ENCODE assay signal across 24 cellular contexts in genomic region chr17:46741122-46741725, GRCh38.
DNase-seq lines count a peak whose midpoint lies in the region; ATAC-seq and TF ChIP-seq lines count a peak whose summit lies in the region.
"Had no signal": no experiment of that assay in that cellular context is flagged by ENCODE, and none has a peak within 500 bp of the region (broad histone marks: within the 10 kb centered on the region; RNA-seq: fewer than 3 reads in every experiment).

No MANE protein-coding gene starts in this region.

- no peak overlapping the region for H3K4me3 ChIP-seq in HEK293 (ENCODE audit: low read depth, low read length)
- peak overlapping the region; percentile 52; the same call in 1 of the 2 replicates for H3K4me3 ChIP-seq in SK-N-MC
- H3K4me3 ChIP-seq in esophagus squamous epithelium: no peak overlapping the region
- H3K4me3 ChIP-seq: BLaER1, MG63, Peyer's patch, SJCRH30 had no signal

- no peaks in the 10 kb centered on the region for H3K27me3 Mint-ChIP-seq in osteocyte (ENCODE audit: unreplicated experiment)
- H3K27me3 Mint-ChIP-seq: CD4-positive, alpha-beta T cell had no signal

- no peak overlapping the region for H3K4me3 Mint-ChIP-seq in osteocyte (ENCODE audit: unreplicated experiment)
- H3K4me3 Mint-ChIP-seq: CD4-positive, alpha-beta T cell had no signal

- no peak overlapping the region for H3K27ac Mint-ChIP-seq in osteocyte (ENCODE audit: unreplicated experiment)
- H3K27ac Mint-ChIP-seq: CD4-positive, alpha-beta T cell had no signal

- H3K4me1 ChIP-seq in HEK293 (ENCODE audit: control insufficient read depth, insufficient read depth, low read length): peaks cover 5% of the 10 kb centered on the region
- peaks cover 0 to 9% (median 0%) of the 10 kb centered on the region in 3 donors for H3K4me1 ChIP-seq in esophagus squamous epithelium
- H3K4me1 ChIP-seq: Peyer's patch had no signal

- TF ChIP-seq POLR2A in esophagus squamous epithelium (IDR thresholded peaks at IDR 0.05): no peak

- POLR2A ChIA-PET in HEK293 (lab: Yijun Ruan, JAX): no interaction called here

- CTCF ChIA-PET in HEK293 (lab: Yijun Ruan, JAX): interaction anchor here (1.3 kb wide), 1 partner anchor 94 kb away, joined by 3 read pairs; no protein-coding TSS in a partner anchor

- intact Hi-C loops in esophagus squamous epithelium (cut with DNase I): no loop called here

- H3K4me1 Mint-ChIP-seq in osteocyte (ENCODE audit: unreplicated experiment): peaks cover 24% of the 10 kb centered on the region

- H3K27me3 ChIP-seq in esophagus squamous epithelium: no peaks in the 10 kb centered on the region
- H3K27me3 ChIP-seq: BLaER1, MG63, Peyer's patch, SJCRH30 had no signal

- no peaks in the 10 kb centered on the region for H3K36me3 Mint-ChIP-seq in osteocyte (ENCODE audit: unreplicated experiment)

- H3K9me3 ChIP-seq in HEK293 (ENCODE audit: control insufficient read depth, insufficient read depth, low read depth, low read length) (no peaks in the 10 kb centered on the region), SK-N-MC (ENCODE audit: low read depth, low read length) (no peaks in the 10 kb centered on the region), esophagus squamous epithelium (no peaks in the 10 kb centered on the region)
- H3K9me3 ChIP-seq: BLaER1, MG63, Peyer's patch, SJCRH30 had no signal

- no peak for ATAC-seq in HG03457 (IDR thresholded peaks at IDR 0.05; ENCODE audit: unreplicated experiment)
- ATAC-seq: HCT116 had no signal

- no peak overlapping the region for H3K27ac ChIP-seq in HEK293 (ENCODE audit: extremely low read depth, low read depth, low read length)
- H3K27ac ChIP-seq in SK-N-MC: peak overlapping the region; percentile 81
- no peak overlapping the region for H3K27ac ChIP-seq in esophagus squamous epithelium
- H3K27ac ChIP-seq: BLaER1, SJCRH30 had no signal

- no peaks in the 10 kb centered on the region for H3K9me3 Mint-ChIP-seq in osteocyte (ENCODE audit: unreplicated experiment)
- H3K9me3 Mint-ChIP-seq: CD4-positive, alpha-beta T cell had no signal

- H3K36me3 ChIP-seq in HEK293 (ENCODE audit: control insufficient read depth in 2 of 2, insufficient read depth in 1 of 2, low read length in 2 of 2) (no peaks in the 10 kb centered on the region), SK-N-MC (ENCODE audit: insufficient read depth, low read length) (no peaks in the 10 kb centered on the region), esophagus squamous epithelium (peaks cover 0 to 18% (median 0%) of the 10 kb centered on the region in 3 donors)
- H3K36me3 ChIP-seq: MG63, SJCRH30 had no signal

- DNase-seq in SK-N-MC (ENCODE audit: low read depth, low spot score) (peak; percentile 81), foreskin melanocyte (peak; percentile 28), AG08395 (ENCODE audit: low spot score) (no peak), esophagus squamous epithelium (lab: John Stamatoyannopoulos, UW) (no peak), osteocyte (ENCODE audit: extremely low spot score, unreplicated experiment) (no peak)
- DNase-seq: CD4-positive, alpha-beta T cell; COR-L47; DMS79 treated with DMSO at 0.1 percent for 48 hours; GOT3; Kasumi-1; MG63; NCI-H1417; NCI-H1694 treated with DMSO at 0.1 percent for 48 hours; NCI-H2081 treated with DMSO at 0.1 percent for 48 hours; NCI-H2171 treated with DMSO at 0.1 percent for 48 hours; NCI-H524 treated with DMSO at 0.1 percent for 48 hours; NCI-H82; SJCRH30; SW 1271 had no signal

- TF ChIP-seq CTCF in HEK293 (tag by site-specific recombination; IDR thresholded peaks at IDR 0.05) (no peak), esophagus squamous epithelium (IDR thresholded peaks at IDR 0.05) (no peak), osteocyte (IDR thresholded peaks at IDR 0.05) (no peak)

- WGBS in esophagus squamous epithelium, 2 donors: 57 to 63% methylated on average over 2 of the region's 2 CpGs

- H3K9ac ChIP-seq in SK-N-MC (ENCODE audit: insufficient read length): peak overlapping the region; percentile 28
- H3K9ac ChIP-seq: BLaER1 had no signal

TF ChIP-seq in HEK293, 187 proteins besides CTCF, POLR2A, EP300 and RAD21:
- TF ChIP-seq ZNF639 (tag by site-specific recombination; IDR thresholded peaks at IDR 0.05) (no peak), ZNF202 (tag by site-specific recombination; IDR thresholded peaks at IDR 0.05; ENCODE audit: borderline replicate concordance) (no peak), PRDM10 (tag by site-specific recombination; IDR thresholded peaks at IDR 0.05) (peak; percentile 88), ZNF747 (tag by site-specific recombination; IDR thresholded peaks at IDR 0.05) (no peak), ZNF529 (tag by site-specific recombination; IDR thresholded peaks at IDR 0.05; ENCODE audit: insufficient replicate concordance) (no peak), HOXD13 (CRISPR knock-in tag; IDR thresholded peaks at IDR 0.05; ENCODE audit: borderline replicate concordance) (no peak)
TF ChIP-seq in HEK293: peak in this region for 1.

Comparison
In these comparisons a context has a peak if more than half of its experiments do, and no peak if none do; other contexts are left out.
1. DNase-seq: peak in SK-N-MC (single experiment) and foreskin melanocyte (single experiment); none in AG08395 (single experiment), esophagus squamous epithelium (single experiment) and osteocyte (single experiment).